ENCODE assay signal across 11 cellular contexts in the genomic region with DNA sequence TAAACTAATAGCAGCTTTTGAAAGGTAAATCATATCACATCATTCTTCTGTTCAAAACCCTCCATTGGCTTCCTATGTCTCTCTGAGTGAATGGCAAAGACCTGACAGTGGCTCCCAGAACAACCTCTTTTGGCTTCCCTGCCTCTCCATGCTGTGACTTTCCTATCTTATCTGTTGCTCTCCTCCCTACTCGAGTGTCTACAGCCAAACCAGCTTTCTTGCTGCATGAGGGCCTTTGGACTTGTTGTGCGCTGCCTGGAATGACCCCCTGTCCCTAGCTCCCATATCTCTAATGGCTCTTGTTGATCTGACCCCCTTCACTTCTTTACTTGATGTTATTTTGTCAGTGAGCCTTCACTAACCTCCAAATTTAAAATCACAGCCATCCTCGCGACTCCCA. TPM values are rescaled to one million over a fixed set of nuclear protein-coding genes. Genes with fewer than 3 reads are reported as not detected.
DNase-seq lines count a peak whose midpoint lies in the region; ATAC-seq and TF ChIP-seq lines count a peak whose summit lies in the region.
"Had no signal": no experiment of that assay in that cellular context is flagged by ENCODE, and none has a peak within 500 bp of the region (broad histone marks: within the 10 kb centered on the region; RNA-seq: fewer than 3 reads in every experiment).

No MANE protein-coding gene starts in this region.

- peaks cover 0 to 3% of the 10 kb centered on the region in 2 donors for H3K27me3 Mint-ChIP-seq in CD4-positive, alpha-beta memory T cell
- H3K27me3 Mint-ChIP-seq in mesothelial cell of epicardium (ENCODE audit: low read depth) = peaks cover 3% of the 10 kb centered on the region
- H3K27me3 Mint-ChIP-seq: stimulated activated memory B cell treated with anti-CD40 and anti-IgM and Interleukin-4, amounts not matched to agents 10 μg/mL and 1 μg/mL and 100 μg/mL, for 72 hours had no signal

- peak overlapping the region; percentile 52 to 84 (median 80) for H3K4me3 Mint-ChIP-seq in CD4-positive, alpha-beta memory T cell
- H3K4me3 Mint-ChIP-seq in mesothelial cell of epicardium = peak overlapping the region; percentile 14
- H3K4me3 Mint-ChIP-seq: stimulated activated memory B cell treated with anti-CD40 and anti-IgM and Interleukin-4, amounts not matched to agents 10 μg/mL and 1 μg/mL and 100 μg/mL, for 72 hours had no signal

- no peaks in the 10 kb centered on the region for H3K9me3 ChIP-seq in CD4-positive, alpha-beta memory T cell (ENCODE audit: control insufficient read depth in 1 of 2, low read length in 2 of 2)
- H3K9me3 ChIP-seq in body of pancreas = no peaks in the 10 kb centered on the region
- no peaks in the 10 kb centered on the region for H3K9me3 ChIP-seq in A673 (ENCODE audit: low read depth, low read length, poor library complexity, severe bottlenecking)

- CTCF ChIA-PET in CD4-positive, alpha-beta memory T cell (lab: Charles Lee; ENCODE audit: partially characterized antibody) = interaction anchor here (0.7 to 2.8 kb wide), 5 partner anchors 9 to 85 kb away, joined by 3 to 20 read pairs (median 6); no protein-coding TSS in a partner anchor
- CTCF ChIA-PET in A673 (lab: Charles Lee) = no interaction called here

- TF ChIP-seq CTCF in body of pancreas (IDR thresholded peaks at IDR 0.05) (no peak), mesothelial cell of epicardium (IDR thresholded peaks at IDR 0.05; ENCODE audit: unreplicated experiment) (no peak), coronary artery (IDR thresholded peaks at IDR 0.05) (no peak), A673 (conservative IDR thresholded peaks at IDR 0.05; ENCODE audit: low read depth, low read length) (no peak)

- ATAC-seq in body of pancreas (no peak), HG02798 (IDR thresholded peaks at IDR 0.05; ENCODE audit: poor library complexity, unreplicated experiment) (no peak), GM21360 (IDR thresholded peaks at IDR 0.05; ENCODE audit: unreplicated experiment) (no peak)
- ATAC-seq: stimulated activated memory B cell treated with anti-CD40 and anti-IgM and Interleukin-4, amounts not matched to agents 10 μg/mL and 1 μg/mL and 100 μg/mL, for 72 hours had no signal

- H3K36me3 ChIP-seq in CD4-positive, alpha-beta memory T cell (ENCODE audit: insufficient read depth, low read length) = no peaks in the 10 kb centered on the region
- H3K36me3 ChIP-seq in body of pancreas (replicated peaks in 1 of 2; ENCODE audit: insufficient read depth in 1 of 2, low read depth in 2 of 2) (no peaks in the 10 kb centered on the region), A673 (ENCODE audit: insufficient read depth, low read length, poor library complexity, severe bottlenecking) (no peaks in the 10 kb centered on the region)

- H3K27me3 ChIP-seq in CD4-positive, alpha-beta memory T cell (ENCODE audit: insufficient read depth, low read length) = no peaks in the 10 kb centered on the region
- H3K27me3 ChIP-seq in body of pancreas (no peaks in the 10 kb centered on the region), A673 (replicated peaks; ENCODE audit: insufficient read depth, low read depth, low read length, poor library complexity) (no peaks in the 10 kb centered on the region)

- no peak for DNase-seq in CD4-positive, alpha-beta memory T cell
- DNase-seq in G401 (ENCODE audit: low spot score) (peak; percentile 20), body of pancreas (no peak), mesothelial cell of epicardium (ENCODE audit: low spot score in 2 of 2, unreplicated experiment in 2 of 2) (no peak), coronary artery (ENCODE audit: low spot score) (no peak), A673 (ENCODE audit: low spot score) (no peak)
- DNase-seq: DMS 273 treated with DMSO at 0.1 percent for 48 hours; stimulated activated CD4-positive, alpha-beta T cell treated with anti-CD3 and anti-CD28 coated beads, Interleukin-15, amount 100 ng/mL, for 24 hours had no signal

- no peak for TF ChIP-seq POLR2A in body of pancreas (IDR thresholded peaks at IDR 0.05)

- in situ Hi-C loops in G401 (cut with HindIII; ENCODE audit: low sequenced_read_pairs) = no loop called here

- H3K4me1 ChIP-seq in CD4-positive, alpha-beta memory T cell (ENCODE audit: insufficient read depth, low read length) = peaks cover 63% of the 10 kb centered on the region
- H3K4me1 ChIP-seq in body of pancreas = peaks cover 35% of the 10 kb centered on the region
- peaks cover 8% of the 10 kb centered on the region for H3K4me1 ChIP-seq in A673 (ENCODE audit: insufficient read depth, low read length, poor library complexity, severe bottlenecking)

- BruUV-seq in A673 (replicated peaks; lab: Mats Ljungman, UMichigan) = no TSS peak

- peaks cover 5 to 22% of the 10 kb centered on the region in 2 donors for H3K36me3 Mint-ChIP-seq in CD4-positive, alpha-beta memory T cell
- H3K36me3 Mint-ChIP-seq in mesothelial cell of epicardium = no peaks in the 10 kb centered on the region
- H3K36me3 Mint-ChIP-seq: stimulated activated memory B cell treated with anti-CD40 and anti-IgM and Interleukin-4, amounts not matched to agents 10 μg/mL and 1 μg/mL and 100 μg/mL, for 72 hours had no signal

- H3K4me3 ChIP-seq in CD4-positive, alpha-beta memory T cell (ENCODE audit: low read length in 2 of 2) = peak overlapping the region; percentile 20 to 43
- H3K4me3 ChIP-seq in body of pancreas (no peak overlapping the region), coronary artery (no peak overlapping the region), A673 (ENCODE audit: low read depth, low read length, poor library complexity, severe bottlenecking) (no peak overlapping the region)

- WGBS in body of pancreas, 2 donors = 57 to 63% methylated on average over 4 of the region's 4 CpGs

- H3K27ac Mint-ChIP-seq in CD4-positive, alpha-beta memory T cell = peak overlapping the region; percentile 73 to 94 (median 89)
- peak overlapping the region; percentile 5 for H3K27ac Mint-ChIP-seq in mesothelial cell of epicardium
- H3K27ac Mint-ChIP-seq: stimulated activated memory B cell treated with anti-CD40 and anti-IgM and Interleukin-4, amounts not matched to agents 10 μg/mL and 1 μg/mL and 100 μg/mL, for 72 hours had no signal

- POLR2A ChIA-PET in CD4-positive, alpha-beta memory T cell (lab: Charles Lee; ENCODE audit: partially characterized antibody) = interaction anchor here (1.0 to 7.6 kb wide), 10 partner anchors 10 to 213 kb away, joined by 3 to 202 read pairs (median 6); partner anchors contain the start of gene WDR89
- POLR2A ChIA-PET in A673 (lab: Charles Lee; ENCODE audit: low non-redundant PET) = no interaction called here

- peaks cover 0 to 3% (median 0%) of the 10 kb centered on the region in 8 donors for H3K9me3 Mint-ChIP-seq in CD4-positive, alpha-beta memory T cell
- no peaks in the 10 kb centered on the region for H3K9me3 Mint-ChIP-seq in mesothelial cell of epicardium
- H3K9me3 Mint-ChIP-seq: stimulated activated memory B cell treated with anti-CD40 and anti-IgM and Interleukin-4, amounts not matched to agents 10 μg/mL and 1 μg/mL and 100 μg/mL, for 72 hours had no signal

- H3K4me1 Mint-ChIP-seq in CD4-positive, alpha-beta memory T cell = peaks cover 35 to 64% (median 52%) of the 10 kb centered on the region in 4 donors
- peaks cover 33% of the 10 kb centered on the region for H3K4me1 Mint-ChIP-seq in mesothelial cell of epicardium

- peak overlapping the region; percentile 38 for H3K27ac ChIP-seq in CD4-positive, alpha-beta memory T cell (ENCODE audit: low read depth, low read length)
- H3K27ac ChIP-seq in body of pancreas = peak overlapping the region in 3 of 4 donors; percentile 48 to 96 (median 94)
- no peak overlapping the region for H3K27ac ChIP-seq in coronary artery
- no peak overlapping the region for H3K27ac ChIP-seq in A673 (ENCODE audit: low read depth, low read length, poor library complexity, severe bottlenecking)

- intact Hi-C loops in CD4-positive, alpha-beta memory T cell (cut with micrococcal nuclease) = loop anchor here (2.0 to 10.0 kb wide), 3 partner anchors 14 to 310 kb away; partner anchors contain the start of gene PPP2R5E
- intact Hi-C loops in body of pancreas (cut with DNase I) = loop anchor here (10.0 kb wide), 1 partner anchor 50 kb away; no protein-coding TSS in a partner anchor
- intact Hi-C loops in A673 (cut with micrococcal nuclease; ENCODE audit: unreplicated experiment) = no loop called here

RNA-seq across cellular contexts. Expression of gene SYNE2, which starts 2.5 kb away (rescaled TPM):
- 100 to 1,000 TPM; 259 to 280 TPM for total RNA-seq in CD4-positive, alpha-beta memory T cell
- 100 to 1,000 TPM in 1 of 2 donors, 10 to 100 TPM in 1; 14.2 to 120 TPM for polyA plus RNA-seq in CD4-positive, alpha-beta memory T cell
- total RNA-seq in G401 (2014; rRNA removed; shearing (Covaris generic)) = 6.2 and 13.8 TPM in 2 replicates
- total RNA-seq in body of pancreas (100 to 1,000 TPM; 163 to 240 TPM), mesothelial cell of epicardium (84.6 to 87.1 TPM (median 85.3 TPM) in 3 replicates), A673 (2021) (68.2 and 79.9 TPM in 2 replicates)

Comparison
In these comparisons a context has a peak if more than half of its experiments do, and no peak if none do; other contexts are left out.
1. H3K27ac ChIP-seq: peak in CD4-positive, alpha-beta memory T cell (single experiment) and body of pancreas (3 of 4); none in coronary artery (0 of 2) and A673 (single experiment).
2. H3K4me3 ChIP-seq: peak in CD4-positive, alpha-beta memory T cell (2 of 2); none in body of pancreas (0 of 2), coronary artery (single experiment) and A673 (single experiment).